Comparison of ENCODE assay signal across 19 cellular contexts in the genomic region with DNA sequence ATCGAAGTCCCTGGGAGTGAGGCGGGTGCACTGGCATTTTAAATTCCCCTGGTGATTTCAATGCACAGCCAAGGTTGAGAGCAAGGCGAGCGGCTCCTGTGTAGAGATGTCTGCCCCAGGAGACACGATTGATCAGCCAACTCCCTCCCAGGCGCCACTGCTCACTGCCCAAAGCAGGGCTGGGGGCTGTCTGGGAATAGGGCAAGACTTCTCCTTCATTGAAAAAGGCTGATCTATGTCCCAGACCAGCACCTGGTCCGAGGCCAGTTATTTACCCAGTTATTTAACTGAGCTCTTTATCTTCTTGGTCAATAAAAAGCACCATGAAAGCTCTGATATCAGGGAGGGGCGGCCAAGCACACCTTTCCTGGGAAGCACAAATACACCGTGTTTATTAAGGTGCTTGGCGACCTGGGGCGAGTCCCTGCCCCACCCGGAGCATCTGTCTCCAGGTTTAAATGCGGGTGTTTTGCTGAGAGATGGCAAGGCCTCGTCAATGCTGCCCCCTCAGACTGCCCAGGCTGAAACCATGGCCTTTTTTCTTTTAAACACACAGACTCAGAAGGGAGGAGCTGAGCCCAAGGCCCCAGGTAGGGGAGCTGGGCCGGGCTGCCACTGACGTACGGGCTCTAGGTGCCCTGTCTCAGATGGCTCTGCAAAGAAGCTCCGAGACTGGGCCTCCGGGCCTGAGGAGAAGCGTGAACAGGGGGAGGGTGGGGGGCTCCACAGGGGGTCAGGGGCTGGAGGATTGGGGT.
DNase-seq lines count a peak whose midpoint lies in the region; ATAC-seq and TF ChIP-seq lines count a peak whose summit lies in the region.
"Had no signal": no experiment of that assay in that cellular context is flagged by ENCODE, and none has a peak within 500 bp of the region (broad histone marks: within the 10 kb centered on the region; RNA-seq: fewer than 3 reads in every experiment).

No MANE protein-coding gene starts in this region.

- no peak for TF ChIP-seq CTCF in chondrocyte (IDR thresholded peaks at IDR 0.05)
- no peak for TF ChIP-seq CTCF in progenitor cell of endocrine pancreas (IDR thresholded peaks at IDR 0.05; ENCODE audit: unreplicated experiment)

- peak; percentile 28 for DNase-seq in NCI-H510A treated with DMSO at 0.1 percent for 48 hours (lab: John Stamatoyannopoulos, UW)
- DNase-seq in NCI-H510A (lab: John Stamatoyannopoulos, UW), result no peak
- peak; percentile 73 for DNase-seq in DMS153 treated with DMSO at 0.1 percent for 48 hours (lab: John Stamatoyannopoulos, UW; ENCODE audit: unreplicated experiment)
- DNase-seq in chondrocyte (ENCODE audit: low spot score), result peak; percentile 70
- DNase-seq in progenitor cell of endocrine pancreas (ENCODE audit: low spot score, unreplicated experiment), result peak; percentile 42
- no peak for DNase-seq in 8988T
- DNase-seq: amniotic stem cell, C1 segment of cervical spinal cord, GDM1, lower lobe of right lung, MM.1S, NCI-H1694 treated with DMSO at 0.1 percent for 48 hours, NCI-H526, nucleus accumbens, SIG-M5, sigmoid colon, T-cell had no signal

- H3K4me3 Mint-ChIP-seq in chondrocyte (ENCODE audit: unreplicated experiment) (no peak overlapping the region), progenitor cell of endocrine pancreas (ENCODE audit: low read depth) (peak overlapping the region; percentile 39)
- H3K4me3 Mint-ChIP-seq: T-cell had no signal

- H3K27me3 Mint-ChIP-seq in chondrocyte (ENCODE audit: low read depth), result peaks cover 4% of the 10 kb centered on the region
- peaks cover 18% of the 10 kb centered on the region for H3K27me3 Mint-ChIP-seq in progenitor cell of endocrine pancreas
- H3K27me3 Mint-ChIP-seq: T-cell had no signal

- no peak for TF ChIP-seq POLR2A in GM18505 (IDR thresholded peaks at IDR 0.05; ENCODE audit: borderline replicate concordance, extremely low read depth, insufficient read depth, insufficient read length)

- ATAC-seq in GM18505 (IDR thresholded peaks at IDR 0.05; ENCODE audit: unreplicated experiment), result no peak
- ATAC-seq in HG02763 (IDR thresholded peaks at IDR 0.05; ENCODE audit: unreplicated experiment), result no peak
- ATAC-seq: T-cell had no signal

- no peaks in the 10 kb centered on the region for H3K36me3 Mint-ChIP-seq in chondrocyte (ENCODE audit: low read depth)
- H3K36me3 Mint-ChIP-seq in progenitor cell of endocrine pancreas (ENCODE audit: insufficient read depth), result no peaks in the 10 kb centered on the region
- H3K36me3 Mint-ChIP-seq: T-cell had no signal

- H3K4me1 Mint-ChIP-seq in chondrocyte (ENCODE audit: low read depth) (no peaks in the 10 kb centered on the region), progenitor cell of endocrine pancreas (ENCODE audit: low read depth) (peaks cover 51% of the 10 kb centered on the region)

- H3K27ac Mint-ChIP-seq in chondrocyte (ENCODE audit: unreplicated experiment), result no peak overlapping the region
- H3K27ac Mint-ChIP-seq in progenitor cell of endocrine pancreas, result peak overlapping the region; percentile 87
- H3K27ac Mint-ChIP-seq: T-cell had no signal

- H3K9me3 Mint-ChIP-seq in chondrocyte (ENCODE audit: low read depth), result no peaks in the 10 kb centered on the region
- H3K9me3 Mint-ChIP-seq in progenitor cell of endocrine pancreas (ENCODE audit: low read depth), result no peaks in the 10 kb centered on the region

Comparison
In these comparisons a context has a peak if more than half of its experiments do, and no peak if none do; other contexts are left out.
1. DNase-seq: peak in NCI-H510A treated with DMSO at 0.1 percent for 48 hours (single experiment), DMS153 treated with DMSO at 0.1 percent for 48 hours (single experiment), chondrocyte (single experiment) and progenitor cell of endocrine pancreas (single experiment); none in NCI-H510A (single experiment) and 8988T (single experiment).